Comparison of ENCODE assay signal across 26 cellular contexts in the genomic region with DNA sequence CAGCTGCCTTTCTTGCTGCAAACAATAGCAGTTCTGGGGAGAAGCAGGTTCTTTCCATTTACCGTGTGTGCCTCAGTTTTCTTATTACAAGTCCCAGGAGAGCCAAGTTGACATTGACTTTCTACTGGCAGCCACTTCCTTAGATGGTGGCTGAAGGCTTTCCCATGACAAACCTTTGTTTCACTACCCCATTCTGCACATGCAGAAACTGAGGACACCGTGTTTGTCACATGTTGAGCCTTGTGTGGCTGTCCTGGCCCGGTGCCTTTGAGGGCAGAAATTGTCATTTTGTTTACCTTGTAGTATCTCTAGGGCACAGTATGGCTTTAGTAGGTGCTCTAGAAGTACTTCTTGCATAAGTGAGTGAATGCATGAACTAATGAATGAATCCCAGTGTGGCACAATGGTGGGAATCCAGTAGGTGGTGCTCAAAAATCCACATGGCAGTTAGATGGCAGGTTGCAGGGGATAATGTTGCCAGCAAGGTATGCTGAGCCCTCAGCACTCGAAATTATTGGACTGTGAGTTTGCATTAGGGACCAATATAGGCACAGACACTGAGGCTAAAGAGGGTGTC.
A peak's percentile ranks its signal among the peaks of the same experiment; 100 is the strongest.
DNase-seq lines count a peak whose midpoint lies in the region; ATAC-seq, FAIRE-seq and TF ChIP-seq lines count a peak whose summit lies in the region.
"Had no signal": no experiment of that assay in that cellular context is flagged by ENCODE, and none has a peak within 500 bp of the region (broad histone marks: within the 10 kb centered on the region; RNA-seq: fewer than 3 reads in every experiment).

No MANE protein-coding gene starts in this region.

- CTCF ChIA-PET in K562 (lab: Yijun Ruan, JAX; ENCODE audit: low intra/inter-chr PET ratio), result no interaction called here

- H3K9me3 ChIP-seq in K562 (replicated peaks; ENCODE audit: control insufficient read depth, insufficient read depth, low read depth, low read length) (no peaks in the 10 kb centered on the region), ascending aorta (no peaks in the 10 kb centered on the region)
- H3K9me3 ChIP-seq: BLaER1 treated with 17β-estradiol and CSF1 and Interleukin-3, amounts not matched to agents 10 nM and 100 nM; esophagus muscularis mucosa; pancreas; transverse colon had no signal

- no peaks in the 10 kb centered on the region; the same call in 1 of the 2 replicates for H4K20me1 ChIP-seq in K562 (replicated peaks; ENCODE audit: control insufficient read depth, insufficient read depth, low read length)
- H4K20me1 ChIP-seq: BLaER1 treated with 17β-estradiol and CSF1 and Interleukin-3, amounts not matched to agents 10 nM and 100 nM had no signal

- H3K27ac ChIP-seq in K562 (ENCODE audit: extremely low read depth, low read depth, low read length), result no peak overlapping the region
- no peak overlapping the region for H3K27ac ChIP-seq in ascending aorta
- H3K27ac ChIP-seq: BLaER1 treated with 17β-estradiol and CSF1 and Interleukin-3, amounts not matched to agents 10 nM and 100 nM; esophagus muscularis mucosa; foreskin keratinocyte; pancreas; transverse colon had no signal

- no peak overlapping the region for H2AFZ ChIP-seq in K562 (ENCODE audit: low read depth, low read length)

- WGBS in K562 (ENCODE audit: insufficient coverage, low coverage, missing lambda C conversion rate), result 2% methylated on average over 4 of the region's 4 CpGs

- no peak for TF ChIP-seq EP300 in K562 (IDR thresholded peaks at IDR 0.05; ENCODE audit: low read length)

- H3K27me3 ChIP-seq in K562 (ENCODE audit: control insufficient read depth in 2 of 2, insufficient read depth in 2 of 2, low read length in 2 of 2) (peaks cover 0 to 18% of the 10 kb centered on the region in 2 experiments; a peak in 2 of 5 replicates), ascending aorta (no peaks in the 10 kb centered on the region)
- H3K27me3 ChIP-seq: BLaER1 treated with 17β-estradiol and CSF1 and Interleukin-3, amounts not matched to agents 10 nM and 100 nM; esophagus muscularis mucosa; pancreas; transverse colon had no signal

- no TSS peak for BruUV-seq in K562 (replicated peaks; lab: Mats Ljungman, UMichigan)

- no peak overlapping the region for H3K4me2 ChIP-seq in K562 (ENCODE audit: insufficient read depth, low read length)
- H3K4me2 ChIP-seq: BLaER1 treated with 17β-estradiol and CSF1 and Interleukin-3, amounts not matched to agents 10 nM and 100 nM had no signal

- H3K4me3 ChIP-seq in K562, result no peak overlapping the region
- H3K4me3 ChIP-seq in ascending aorta, result no peak overlapping the region
- H3K4me3 ChIP-seq: BLaER1 treated with 17β-estradiol and CSF1 and Interleukin-3, amounts not matched to agents 10 nM and 100 nM; esophagus muscularis mucosa; pancreas; transverse colon had no signal

- POLR2A ChIA-PET in K562 (lab: Yijun Ruan, JAX), result no interaction called here

- intact Hi-C loops in K562 (cut with micrococcal nuclease) (no loop called here), ascending aorta (cut with DNase I) (no loop called here)

- H3K9me1 ChIP-seq in K562 (ENCODE audit: control insufficient read depth, insufficient read depth, low read length), result no peaks in the 10 kb centered on the region

- DNase-seq in NAMALWA (ENCODE audit: low spot score) (peak; percentile 62), K562 (ENCODE audit: extremely low read depth in 1 of 4, low spot score in 3 of 4) (no peak), EL (no peak), ascending aorta (ENCODE audit: low spot score in 2 of 2) (no peak)
- no peak for DNase-seq in activated CD4-positive, alpha-beta T cell treated with anti-CD3 and anti-CD28 coated beads for 48 hours
- DNase-seq: activated CD4-positive, alpha-beta T cell treated with anti-CD3 and anti-CD28 coated beads, Interleukin-2, amount 10 ng/mL, durations not matched to agents 24 days and 14 days; activated gamma-delta T cell; activated naive CD8-positive, alpha-beta T cell treated with anti-CD3 and anti-CD28 coated beads, Interleukin-2, amount 50 U/mL, for 24 hours; activated T-cell treated with anti-CD3 and anti-CD28 coated beads, Interleukin-2, amount 50 U/mL, for 1 hour; COR-L47; DMS79 treated with DMSO at 0.1 percent for 48 hours; foreskin keratinocyte; HCEC 1CT; mammary epithelial cell; NCI-H1105; NCI-H2081; NCI-H226; NCI-H82; pancreas; PC-3; Right ventricle myocardium superior; transverse colon had no signal

- no peak overlapping the region for H3K9ac ChIP-seq in K562 (ENCODE audit: insufficient read depth in 1 of 2, low read depth in 2 of 2, low read length in 2 of 2)
- H3K9ac ChIP-seq: BLaER1 treated with 17β-estradiol and CSF1 and Interleukin-3, amounts not matched to agents 10 nM and 100 nM had no signal

- H3K36me3 ChIP-seq in K562 (ENCODE audit: control insufficient read depth, insufficient read depth, low read length) (no peaks in the 10 kb centered on the region), ascending aorta (no peaks in the 10 kb centered on the region)
- H3K36me3 ChIP-seq: BLaER1 treated with 17β-estradiol and CSF1 and Interleukin-3, amounts not matched to agents 10 nM and 100 nM; esophagus muscularis mucosa; pancreas; transverse colon had no signal

- in situ Hi-C loops in K562 (cut with MboI), result loop anchor here (25.0 kb wide), 1 partner anchor 464 kb away; no protein-coding TSS in a partner anchor

- TF ChIP-seq POLR2A in K562 (conservative IDR thresholded peaks at IDR 0.05), result no peak

- TF ChIP-seq CTCF in K562 (IDR thresholded peaks at IDR 0.05 in 2 of 3, conservative IDR thresholded peaks at IDR 0.05 in 1 of 3; ENCODE audit: insufficient read depth in 2 of 3, low read depth in 1 of 3, low read length in 3 of 3) (no peak), ascending aorta (IDR thresholded peaks at IDR 0.05) (no peak)

- peak; percentile 59 for ATAC-seq in GM18502 (IDR thresholded peaks at IDR 0.05; ENCODE audit: poor library complexity, unreplicated experiment)
- ATAC-seq in GM21717 (IDR thresholded peaks at IDR 0.05; ENCODE audit: unreplicated experiment), result peak; percentile 50
- ATAC-seq in K562, result no peak
- ATAC-seq: activated naive CD8-positive, alpha-beta T cell treated with anti-CD3 and anti-CD28 coated beads, Interleukin-2, amount 50 U/mL, for 24 hours; foreskin keratinocyte; pancreas; PC-3 had no signal

- H3K4me1 ChIP-seq in K562 (replicated peaks in 1 of 2; ENCODE audit: control insufficient read depth in 2 of 2, insufficient read depth in 2 of 2, low read length in 2 of 2), result no peaks in the 10 kb centered on the region
- H3K4me1 ChIP-seq in ascending aorta, result no peaks in the 10 kb centered on the region
- H3K4me1 ChIP-seq: BLaER1 treated with 17β-estradiol and CSF1 and Interleukin-3, amounts not matched to agents 10 nM and 100 nM; esophagus muscularis mucosa; foreskin keratinocyte; pancreas; transverse colon had no signal

- H3K79me2 ChIP-seq in K562 (ENCODE audit: control insufficient read depth, insufficient read depth, low read length), result no peaks in the 10 kb centered on the region

- FAIRE-seq in K562 (lab: Jason Lieb, UNC), result no peak
- FAIRE-seq: pancreas had no signal

- TF ChIP-seq RAD21 in K562 (CRISPR knock-in tag; conservative IDR thresholded peaks at IDR 0.05 in 1 of 2, IDR thresholded peaks at IDR 0.05 in 1 of 2), result no peak

TF ChIP-seq in K562, 482 proteins besides CTCF, POLR2A, EP300 and RAD21:
- TF ChIP-seq ZNF24 (IDR thresholded peaks at IDR 0.05), result peak; percentile 51; the same call in 1 of the 2 replicates
- TF ChIP-seq, protein P1, sequence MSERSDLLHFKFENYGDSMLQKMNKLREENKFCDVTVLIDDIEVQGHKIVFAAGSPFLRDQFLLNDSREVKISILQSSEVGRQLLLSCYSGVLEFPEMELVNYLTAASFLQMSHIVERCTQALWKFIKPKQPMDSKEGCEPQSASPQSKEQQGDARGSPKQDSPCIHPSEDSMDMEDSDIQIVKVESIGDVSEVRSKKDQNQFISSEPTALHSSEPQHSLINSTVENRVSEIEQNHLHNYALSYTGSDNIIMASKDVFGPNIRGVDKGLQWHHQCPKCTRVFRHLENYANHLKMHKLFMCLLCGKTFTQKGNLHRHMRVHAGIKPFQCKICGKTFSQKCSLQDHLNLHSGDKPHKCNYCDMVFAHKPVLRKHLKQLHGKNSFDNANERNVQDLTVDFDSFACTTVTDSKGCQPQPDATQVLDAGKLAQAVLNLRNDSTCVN (CRISPR knock-in tag; IDR thresholded peaks at IDR 0.05), result no peak
- TF ChIP-seq, protein P2, sequence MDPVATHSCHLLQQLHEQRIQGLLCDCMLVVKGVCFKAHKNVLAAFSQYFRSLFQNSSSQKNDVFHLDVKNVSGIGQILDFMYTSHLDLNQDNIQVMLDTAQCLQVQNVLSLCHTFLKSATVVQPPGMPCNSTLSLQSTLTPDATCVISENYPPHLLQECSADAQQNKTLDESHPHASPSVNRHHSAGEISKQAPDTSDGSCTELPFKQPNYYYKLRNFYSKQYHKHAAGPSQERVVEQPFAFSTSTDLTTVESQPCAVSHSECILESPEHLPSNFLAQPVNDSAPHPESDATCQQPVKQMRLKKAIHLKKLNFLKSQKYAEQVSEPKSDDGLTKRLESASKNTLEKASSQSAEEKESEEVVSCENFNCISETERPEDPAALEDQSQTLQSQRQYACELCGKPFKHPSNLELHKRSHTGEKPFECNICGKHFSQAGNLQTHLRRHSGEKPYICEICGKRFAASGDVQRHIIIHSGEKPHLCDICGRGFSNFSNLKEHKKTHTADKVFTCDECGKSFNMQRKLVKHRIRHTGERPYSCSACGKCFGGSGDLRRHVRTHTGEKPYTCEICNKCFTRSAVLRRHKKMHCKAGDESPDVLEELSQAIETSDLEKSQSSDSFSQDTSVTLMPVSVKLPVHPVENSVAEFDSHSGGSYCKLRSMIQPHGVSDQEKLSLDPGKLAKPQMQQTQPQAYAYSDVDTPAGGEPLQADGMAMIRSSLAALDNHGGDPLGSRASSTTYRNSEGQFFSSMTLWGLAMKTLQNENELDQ (CRISPR knock-in tag; IDR thresholded peaks at IDR 0.05; ENCODE audit: borderline replicate concordance), result no peak
- no peak for TF ChIP-seq ZNF707 (CRISPR knock-in tag; conservative IDR thresholded peaks at IDR 0.05)
- no peak for TF ChIP-seq PPARD (CRISPR knock-in tag; IDR thresholded peaks at IDR 0.05)
- TF ChIP-seq NFE2L1 (tag; IDR thresholded peaks at IDR 0.05; ENCODE audit: borderline replicate concordance, low read depth), result no peak
- TF ChIP-seq NR4A1 (CRISPR knock-in tag; IDR thresholded peaks at IDR 0.05), result no peak
- no peak for TF ChIP-seq NR4A1 (tag; IDR thresholded peaks at IDR 0.05)
- TF ChIP-seq, protein P3, sequence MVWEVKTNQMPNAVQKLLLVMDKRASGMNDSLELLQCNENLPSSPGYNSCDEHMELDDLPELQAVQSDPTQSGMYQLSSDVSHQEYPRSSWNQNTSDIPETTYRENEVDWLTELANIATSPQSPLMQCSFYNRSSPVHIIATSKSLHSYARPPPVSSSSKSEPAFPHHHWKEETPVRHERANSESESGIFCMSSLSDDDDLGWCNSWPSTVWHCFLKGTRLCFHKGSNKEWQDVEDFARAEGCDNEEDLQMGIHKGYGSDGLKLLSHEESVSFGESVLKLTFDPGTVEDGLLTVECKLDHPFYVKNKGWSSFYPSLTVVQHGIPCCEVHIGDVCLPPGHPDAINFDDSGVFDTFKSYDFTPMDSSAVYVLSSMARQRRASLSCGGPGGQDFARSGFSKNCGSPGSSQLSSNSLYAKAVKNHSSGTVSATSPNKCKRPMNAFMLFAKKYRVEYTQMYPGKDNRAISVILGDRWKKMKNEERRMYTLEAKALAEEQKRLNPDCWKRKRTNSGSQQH (CRISPR knock-in tag; IDR thresholded peaks at IDR 0.05), result no peak
